Comparison of ENCODE assay signal across 23 cellular contexts in genomic region chr3:24793896-24794295, GRCh38.
DNase-seq lines count a peak whose midpoint lies in the region; ATAC-seq and TF ChIP-seq lines count a peak whose summit lies in the region.
"Had no signal": no experiment of that assay in that cellular context is flagged by ENCODE, and none has a peak within 500 bp of the region (broad histone marks: within the 10 kb centered on the region; RNA-seq: fewer than 3 reads in every experiment).

No MANE protein-coding gene starts in this region.

- no peak for TF ChIP-seq CTCF in mucosa of descending colon (IDR thresholded peaks at IDR 0.05)

- H3K4me1 ChIP-seq in mucosa of descending colon (ENCODE audit: low read depth), result no peaks in the 10 kb centered on the region
- H3K4me1 ChIP-seq: Caco-2 had no signal

- intact Hi-C loops in mucosa of descending colon (cut with DNase I, micrococcal nuclease), result no loop called here

- no peak for ATAC-seq in mucosa of descending colon
- no peak for ATAC-seq in HG02571 (IDR thresholded peaks at IDR 0.05; ENCODE audit: unreplicated experiment)
- ATAC-seq: GM23338, Panc1, T-helper 17 cell had no signal

- no peaks in the 10 kb centered on the region for H3K36me3 ChIP-seq in mucosa of descending colon (ENCODE audit: low read depth)
- H3K36me3 ChIP-seq: HAP-1 had no signal

- no peak overlapping the region for H3K4me3 ChIP-seq in mucosa of descending colon
- H3K4me3 ChIP-seq: GM23338, HAP-1, SK-N-MC had no signal

- H3K9me3 ChIP-seq in mucosa of descending colon, result no peaks in the 10 kb centered on the region
- H3K9me3 ChIP-seq: Caco-2, HAP-1 had no signal

- DNase-seq in NCI-H1092 (lab: John Stamatoyannopoulos, UW), result peak; percentile 7
- DNase-seq in NCI-H128 (lab: John Stamatoyannopoulos, UW; ENCODE audit: unreplicated experiment), result peak; percentile 16
- DNase-seq in NCI-H2171 treated with DMSO at 0.1 percent for 48 hours (lab: John Stamatoyannopoulos, UW), result peak; percentile 85
- DNase-seq in SHP77 treated with DMSO at 0.1 percent for 48 hours (lab: John Stamatoyannopoulos, UW), result peak; percentile 15
- no peak for DNase-seq in mucosa of descending colon
- DNase-seq in activated naive CD4-positive, alpha-beta T cell treated with anti-CD3 and anti-CD28 coated beads, Interleukin-2, amount 50 U/mL, for 16 hours, result no peak
- no peak for DNase-seq in epidermal melanocyte (ENCODE audit: insufficient read length, low spot score)
- DNase-seq: Caco-2; CD4-positive, alpha-beta T cell; DMS 273 treated with DMSO at 0.1 percent for 48 hours; DND-41; KG1; NCI-H146; NCI-H2029; NCI-H345; NK-92 treated with Interleukin-12 subunit alpha and Interleukin-12 subunit beta, amount 100 ng/mL, for 24 hours; SW 1271; T-helper 17 cell had no signal

Comparison
In these comparisons a context has a peak if more than half of its experiments do, and no peak if none do; other contexts are left out.
1. DNase-seq: peak in NCI-H1092 (single experiment), NCI-H128 (single experiment), NCI-H2171 treated with DMSO at 0.1 percent for 48 hours (single experiment) and SHP77 treated with DMSO at 0.1 percent for 48 hours (single experiment); none in mucosa of descending colon (0 of 3), activated naive CD4-positive, alpha-beta T cell treated with anti-CD3 and anti-CD28 coated beads, Interleukin-2, amount 50 U/mL, for 16 hours (single experiment) and epidermal melanocyte (single experiment).